In the genomic region with DNA sequence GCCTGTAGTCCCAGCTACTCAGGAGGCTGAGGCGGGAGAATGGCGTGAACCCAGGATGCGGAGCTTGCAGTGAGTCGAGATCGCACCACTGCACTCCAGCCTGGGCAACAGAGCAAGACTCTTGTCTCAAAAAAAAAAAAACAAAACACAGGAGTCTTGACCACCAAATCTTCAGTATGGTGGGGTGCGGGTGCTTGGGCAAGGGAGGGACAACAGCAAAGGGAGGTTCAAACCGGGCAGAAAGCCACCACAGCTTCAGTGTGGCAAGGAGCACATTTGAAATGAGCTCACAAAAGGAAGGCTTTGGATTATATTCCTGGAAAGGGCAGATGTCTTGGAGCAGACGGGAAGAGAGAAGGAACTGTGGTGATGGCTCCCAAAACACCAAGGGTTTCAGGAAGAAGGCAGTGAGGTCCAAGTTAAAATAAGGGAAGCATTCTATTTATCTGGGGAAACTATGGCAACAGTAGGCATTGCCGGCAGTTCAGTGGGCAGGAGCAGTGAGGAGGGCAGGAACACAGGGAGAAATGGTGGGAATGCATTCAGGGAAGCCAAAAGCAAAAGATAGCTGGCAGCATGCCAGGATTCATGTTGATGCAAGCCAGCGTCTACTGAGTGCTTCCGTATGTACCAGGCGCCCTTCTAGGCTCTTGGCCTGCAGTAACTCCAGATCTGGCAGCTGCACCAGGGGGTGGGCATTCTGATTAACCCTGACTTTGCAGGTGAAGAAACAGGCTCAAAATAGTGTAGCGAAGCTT, we compare ENCODE assay signal across 8 cellular contexts. TPM values are rescaled to one million over a fixed set of nuclear protein-coding genes. Genes with fewer than 3 reads are reported as not detected.
DNase-seq lines count a peak whose midpoint lies in the region; ATAC-seq, FAIRE-seq and TF ChIP-seq lines count a peak whose summit lies in the region.

No MANE protein-coding gene starts in this region.

- H3K9me3 ChIP-seq in Peyer's patch (no peaks in the 10 kb centered on the region), mucosa of descending colon (no peaks in the 10 kb centered on the region)

- H3K9me3 Mint-ChIP-seq in activated CD4-positive, alpha-beta T cell treated with anti-CD3 and anti-CD28 coated beads for 36 hours (ENCODE audit: low read depth): no peaks in the 10 kb centered on the region
- H3K9me3 Mint-ChIP-seq in effector memory CD8-positive, alpha-beta T cell: no peaks in the 10 kb centered on the region

- intact Hi-C loops in activated CD4-positive, alpha-beta T cell treated with anti-CD3 and anti-CD28 coated beads for 36 hours (cut with DNase I, micrococcal nuclease): loop anchor here in 1 of 2 experiments (5.0 kb wide), 1 partner anchor 39 kb away; no protein-coding TSS in a partner anchor
- intact Hi-C loops in mucosa of descending colon (cut with DNase I, micrococcal nuclease): no loop called here

- no peak for TF ChIP-seq CTCF in Peyer's patch (IDR thresholded peaks at IDR 0.05)
- no peak for TF ChIP-seq CTCF in mucosa of descending colon (IDR thresholded peaks at IDR 0.05)

- H3K27ac Mint-ChIP-seq in activated CD4-positive, alpha-beta T cell treated with anti-CD3 and anti-CD28 coated beads for 36 hours: peak overlapping the region; percentile 67
- peak overlapping the region; percentile 92 for H3K27ac Mint-ChIP-seq in effector memory CD8-positive, alpha-beta T cell

- peaks cover 0 to 22% (median 0%) of the 10 kb centered on the region in 3 donors for H3K36me3 ChIP-seq in Peyer's patch
- H3K36me3 ChIP-seq in mucosa of descending colon (ENCODE audit: low read depth): no peaks in the 10 kb centered on the region

- H3K4me1 Mint-ChIP-seq in activated CD4-positive, alpha-beta T cell treated with anti-CD3 and anti-CD28 coated beads for 36 hours: peaks cover 38% of the 10 kb centered on the region
- H3K4me1 Mint-ChIP-seq in effector memory CD8-positive, alpha-beta T cell (ENCODE audit: low read depth in 2 of 2): peaks cover 40% of the 10 kb centered on the region in 2 donors

- H3K4me1 ChIP-seq in Peyer's patch (peaks cover 0 to 50% (median 3%) of the 10 kb centered on the region in 4 donors), mucosa of descending colon (ENCODE audit: low read depth) (peaks cover 34% of the 10 kb centered on the region)

- H3K27me3 Mint-ChIP-seq in activated CD4-positive, alpha-beta T cell treated with anti-CD3 and anti-CD28 coated beads for 36 hours: no peaks in the 10 kb centered on the region
- H3K27me3 Mint-ChIP-seq in effector memory CD8-positive, alpha-beta T cell: no peaks in the 10 kb centered on the region

- no peak for TF ChIP-seq POLR2A in Peyer's patch (IDR thresholded peaks at IDR 0.05)

- DNase-seq in activated CD4-positive, alpha-beta T cell treated with anti-CD3 and anti-CD28 coated beads for 36 hours: peak; percentile 28
- no peak for DNase-seq in activated CD4-positive, alpha-beta T cell treated with anti-CD3 and anti-CD28 coated beads, Interleukin-2, amount 50 U/mL, for 4 hours
- peak in 1 of 3 donors; percentile 68 for DNase-seq in Peyer's patch
- peak in 2 of 3 experiments; percentile 33 for DNase-seq in effector memory CD8-positive, alpha-beta T cell
- peak in 2 of 3 donors; percentile 53 to 69 for DNase-seq in mucosa of descending colon
- peak; percentile 71 for DNase-seq in urothelium cell line (ENCODE audit: low spot score)
- no peak for DNase-seq in DMS114 treated with DMSO at 0.1 percent for 48 hours (lab: John Stamatoyannopoulos, UW; ENCODE audit: unreplicated experiment)
- DNase-seq in HPDE6-E6E7 (ENCODE audit: extremely low spot score): no peak

- no peak overlapping the region for H3K4me3 ChIP-seq in Peyer's patch
- no peak overlapping the region for H3K4me3 ChIP-seq in mucosa of descending colon

- POLR2A ChIA-PET in activated CD4-positive, alpha-beta T cell treated with anti-CD3 and anti-CD28 coated beads for 36 hours (lab: Charles Lee): no interaction called here

- peak; percentile 87 for FAIRE-seq in urothelium cell line (lab: Jason Lieb, UNC)

- H3K27me3 ChIP-seq in Peyer's patch: no peaks in the 10 kb centered on the region

- CTCF ChIA-PET in activated CD4-positive, alpha-beta T cell treated with anti-CD3 and anti-CD28 coated beads for 36 hours (lab: Charles Lee): interaction anchor here (0.7 to 2.1 kb wide), 5 partner anchors 11 to 130 kb away, joined by 3 to 6 read pairs (median 5); no protein-coding TSS in a partner anchor

- peak; percentile 30 for ATAC-seq in activated CD4-positive, alpha-beta T cell treated with anti-CD3 and anti-CD28 coated beads for 36 hours
- peak; percentile 31 for ATAC-seq in effector memory CD8-positive, alpha-beta T cell (replicated peaks)
- ATAC-seq in mucosa of descending colon: peak; percentile 6

- no peak overlapping the region for H3K4me3 Mint-ChIP-seq in activated CD4-positive, alpha-beta T cell treated with anti-CD3 and anti-CD28 coated beads for 36 hours
- H3K4me3 Mint-ChIP-seq in effector memory CD8-positive, alpha-beta T cell: peak overlapping the region; percentile 47 to 79

- peaks cover 29% of the 10 kb centered on the region for H3K36me3 Mint-ChIP-seq in activated CD4-positive, alpha-beta T cell treated with anti-CD3 and anti-CD28 coated beads for 36 hours (ENCODE audit: low read depth)
- peaks cover 55% of the 10 kb centered on the region for H3K36me3 Mint-ChIP-seq in effector memory CD8-positive, alpha-beta T cell (ENCODE audit: insufficient read depth)

- peak overlapping the region in 3 of 4 donors; percentile 11 to 26 (median 23) for H3K27ac ChIP-seq in Peyer's patch

RNA-seq across cellular contexts. Expression of gene SRSF5, which starts 51.0 kb away (rescaled TPM):
- 100 to 1,000 TPM; 265 to 319 TPM for total RNA-seq in activated CD4-positive, alpha-beta T cell treated with anti-CD3 and anti-CD28 coated beads for 36 hours
- total RNA-seq in Peyer's patch: 100 to 1,000 TPM; 339 to 528 (median 434) TPM
- total RNA-seq in mucosa of descending colon: 100 to 1,000 TPM; 324 to 383 (median 352) TPM

Comparison
In these comparisons a context has a peak if more than half of its experiments do, and no peak if none do; other contexts are left out.
1. DNase-seq: peak in activated CD4-positive, alpha-beta T cell treated with anti-CD3 and anti-CD28 coated beads for 36 hours (single experiment), effector memory CD8-positive, alpha-beta T cell (2 of 3), mucosa of descending colon (2 of 3) and urothelium cell line (single experiment); none in activated CD4-positive, alpha-beta T cell treated with anti-CD3 and anti-CD28 coated beads, Interleukin-2, amount 50 U/mL, for 4 hours (0 of 2), DMS114 treated with DMSO at 0.1 percent for 48 hours (single experiment) and HPDE6-E6E7 (single experiment).
2. Peak in every context shown above with its lines, with median percentiles within 50 percentile points of each other: ATAC-seq.